In genomic region chr3:105802073-105802706, GRCh38 we compare ENCODE assay signal across 1 cellular context.
TF ChIP-seq lines count a peak whose summit lies in the region.

No MANE protein-coding gene starts in this region.

TF ChIP-seq in GM12878, 131 proteins besides CTCF, POLR2A, EP300 and RAD21 (continued from another document and continues in another):
- TF ChIP-seq REST (IDR thresholded peaks at IDR 0.05; ENCODE audit: low read depth, low read length) (no peak), E2F8 (IDR thresholded peaks at IDR 0.05; ENCODE audit: low read depth, partially characterized antibody) (no peak), YY1 (IDR thresholded peaks at IDR 0.05; ENCODE audit: low read depth, low read length) (0 out of 2 replicates have a peak, but pooled peaks have one; percentile 22), PML (IDR thresholded peaks at IDR 0.05; ENCODE audit: low read length) (0 out of 2 replicates have a peak, but pooled peaks have one; percentile 32), RB1 (IDR thresholded peaks at IDR 0.05; ENCODE audit: borderline replicate concordance) (no peak), TCF7 (IDR thresholded peaks at IDR 0.05; ENCODE audit: borderline replicate concordance) (no peak), CEBPB (IDR thresholded peaks at IDR 0.05; ENCODE audit: borderline replicate concordance in 1 of 2, low read depth in 2 of 2, low read length in 2 of 2) (no peak), PAX8 (IDR thresholded peaks at IDR 0.05) (no peak), ZSCAN29 (IDR thresholded peaks at IDR 0.05) (no peak), CHD4 (IDR thresholded peaks at IDR 0.05) (no peak), SKIL (IDR thresholded peaks at IDR 0.05; ENCODE audit: low read depth, poor library complexity, severe bottlenecking) (no peak), HCFC1 (IDR thresholded peaks at IDR 0.05; ENCODE audit: low read length) (no peak), USF1 (IDR thresholded peaks at IDR 0.05; ENCODE audit: borderline replicate concordance, extremely low read length, insufficient read depth, low read depth, low read length) (no peak), WRNIP1 (IDR thresholded peaks at IDR 0.05; ENCODE audit: borderline replicate concordance, low read depth, low read length) (no peak), HDGF (IDR thresholded peaks at IDR 0.05) (no peak), TBL1XR1 (IDR thresholded peaks at IDR 0.05; ENCODE audit: low read depth, low read length) (no peak), RELB (IDR thresholded peaks at IDR 0.05; ENCODE audit: low read depth) (peak; percentile 10; the same call in 1 of the 2 replicates), IKZF2 (IDR thresholded peaks at IDR 0.05) (peak in 1 of 2 experiments; percentile 23; a peak in 2 of 4 replicates), SRF (IDR thresholded peaks at IDR 0.05; ENCODE audit: low read depth in 2 of 2, low read length in 2 of 2) (no peak), BCL3 (IDR thresholded peaks at IDR 0.05; ENCODE audit: borderline replicate concordance, insufficient read depth, low read depth, low read length, poor library complexity, severe bottlenecking) (peak; percentile 39), RUNX3 (IDR thresholded peaks at IDR 0.05; ENCODE audit: low read length) (0 out of 2 replicates have a peak, but pooled peaks have one; percentile 29), USF2 (IDR thresholded peaks at IDR 0.05; ENCODE audit: borderline replicate concordance, low read depth, low read length) (no peak), CHD1 (IDR thresholded peaks at IDR 0.05; ENCODE audit: low read depth, low read length) (no peak), ZNF384 (IDR thresholded peaks at IDR 0.05; ENCODE audit: borderline replicate concordance, low read depth, low read length) (no peak), IRF4 (IDR thresholded peaks at IDR 0.05; ENCODE audit: low read depth, low read length) (no peak; the same call in 1 of the 2 replicates), NFYA (IDR thresholded peaks at IDR 0.05; ENCODE audit: borderline replicate concordance, low read depth, low read length) (no peak), TARDBP (IDR thresholded peaks at IDR 0.05; ENCODE audit: borderline replicate concordance) (no peak), SPI1 (IDR thresholded peaks at IDR 0.05; ENCODE audit: borderline replicate concordance, insufficient read depth, low read depth, low read length) (no peak), PRDM15 (CRISPR knock-in tag; IDR thresholded peaks at IDR 0.05) (no peak), YBX1 (IDR thresholded peaks at IDR 0.05) (no peak), BMI1 (IDR thresholded peaks at IDR 0.05; ENCODE audit: borderline replicate concordance) (no peak), SIX5 (IDR thresholded peaks at IDR 0.05; ENCODE audit: low read depth, low read length, severe bottlenecking) (no peak), CHD2 (IDR thresholded peaks at IDR 0.05; ENCODE audit: borderline replicate concordance, low read depth, low read length) (no peak), MTA2 (IDR thresholded peaks at IDR 0.05; ENCODE audit: low read depth) (no peak), IKZF1 (conservative IDR thresholded peaks at IDR 0.05) (0 out of 2 replicates have a peak, but pooled peaks have one; percentile 40), HDAC2 (IDR thresholded peaks at IDR 0.05) (no peak), CREM (IDR thresholded peaks at IDR 0.05; ENCODE audit: low read depth) (no peak), POU2F2 (IDR thresholded peaks at IDR 0.05; ENCODE audit: borderline replicate concordance, low read depth, low read length) (0 out of 3 replicates have a peak, but pooled peaks have one; percentile 46), BCLAF1 (IDR thresholded peaks at IDR 0.05) (no peak), SUPT20H (IDR thresholded peaks at IDR 0.05; ENCODE audit: borderline replicate concordance, control insufficient read depth, low read depth, low read length) (no peak)
